Comparison of ENCODE assay signal across 18 cellular contexts in the genomic region with DNA sequence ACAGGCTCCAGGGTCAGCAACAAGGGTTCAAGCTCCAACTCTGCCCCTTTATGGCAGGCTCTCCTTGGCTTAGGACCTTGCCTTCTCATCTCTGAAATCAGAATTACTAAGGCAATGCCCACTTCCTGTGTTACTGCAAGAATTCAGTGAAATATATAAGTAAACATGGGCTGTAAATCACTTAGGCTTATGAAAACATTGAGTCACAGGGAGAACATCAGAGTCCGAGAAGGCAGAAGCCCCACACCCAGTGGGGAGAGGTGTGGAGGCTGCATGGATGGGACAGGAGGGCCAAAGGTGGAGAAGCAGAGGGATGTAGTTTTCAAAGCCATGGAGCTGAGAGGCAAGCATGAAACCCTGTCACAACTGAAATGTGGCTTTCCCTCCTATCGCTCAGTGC. TPM values are rescaled to one million over a fixed set of nuclear protein-coding genes. Genes with fewer than 3 reads are reported as not detected.
A peak's percentile ranks its signal among the peaks of the same experiment; 100 is the strongest.
DNase-seq lines count a peak whose midpoint lies in the region; ATAC-seq and TF ChIP-seq lines count a peak whose summit lies in the region.
"Had no signal": no experiment of that assay in that cellular context is flagged by ENCODE, and none has a peak within 500 bp of the region (broad histone marks: within the 10 kb centered on the region; RNA-seq: fewer than 3 reads in every experiment).

No MANE protein-coding gene starts in this region.

- TF ChIP-seq CTCF in OCI-LY3 (IDR thresholded peaks at IDR 0.05; ENCODE audit: low read depth, low read length) (no peak), upper lobe of right lung (IDR thresholded peaks at IDR 0.05) (no peak)

- peak overlapping the region; percentile 71 for H3K4me2 ChIP-seq in OCI-LY3 (ENCODE audit: low read length)

- H3K4me1 ChIP-seq in OCI-LY3 (ENCODE audit: low read length), result peaks cover 61% of the 10 kb centered on the region
- no peaks in the 10 kb centered on the region for H3K4me1 ChIP-seq in upper lobe of right lung

- H3K9me3 Mint-ChIP-seq in stimulated activated naive CD8-positive, alpha-beta T cell treated with anti-CD3 and anti-CD28 coated beads, Interleukin-15, amount 100 ng/mL, for 72 hours, result no peaks in the 10 kb centered on the region
- H3K9me3 Mint-ChIP-seq: brain, neural crest cell, WTC11 had no signal

- H2AFZ ChIP-seq in OCI-LY3 (ENCODE audit: low read depth, low read length), result peak overlapping the region; percentile 56; the same call in 1 of the 2 replicates

- H3K79me2 ChIP-seq in OCI-LY3 (ENCODE audit: low read length), result no peaks in the 10 kb centered on the region

- peak overlapping the region; percentile 53; the same call in 1 of the 2 replicates for H3K4me3 ChIP-seq in OCI-LY3 (ENCODE audit: low read length)
- no peak overlapping the region for H3K4me3 ChIP-seq in upper lobe of right lung

- peaks cover 24% of the 10 kb centered on the region for H3K27me3 Mint-ChIP-seq in stimulated activated naive CD8-positive, alpha-beta T cell treated with anti-CD3 and anti-CD28 coated beads, Interleukin-15, amount 100 ng/mL, for 72 hours
- H3K27me3 Mint-ChIP-seq: brain had no signal

- H4K20me1 ChIP-seq in OCI-LY3 (ENCODE audit: insufficient read depth, low read length), result no peaks in the 10 kb centered on the region

- H3K4me1 Mint-ChIP-seq in stimulated activated naive CD8-positive, alpha-beta T cell treated with anti-CD3 and anti-CD28 coated beads, Interleukin-15, amount 100 ng/mL, for 72 hours, result peaks cover 16% of the 10 kb centered on the region

- peak overlapping the region in 1 of 2 donors; percentile 92 for H3K27ac Mint-ChIP-seq in stimulated activated naive CD8-positive, alpha-beta T cell treated with anti-CD3 and anti-CD28 coated beads, Interleukin-15, amount 100 ng/mL, for 72 hours
- H3K27ac Mint-ChIP-seq: WTC11 had no signal

- H3K36me3 ChIP-seq in OCI-LY3 (replicated peaks; ENCODE audit: low read depth, low read length), result no peaks in the 10 kb centered on the region
- no peaks in the 10 kb centered on the region for H3K36me3 ChIP-seq in upper lobe of right lung

- H3K9me3 ChIP-seq in OCI-LY3 (ENCODE audit: insufficient read depth, low read length) (no peaks in the 10 kb centered on the region), upper lobe of right lung (no peaks in the 10 kb centered on the region)

- H3K4me3 Mint-ChIP-seq in stimulated activated naive CD8-positive, alpha-beta T cell treated with anti-CD3 and anti-CD28 coated beads, Interleukin-15, amount 100 ng/mL, for 72 hours, result no peak overlapping the region
- H3K4me3 Mint-ChIP-seq: neural crest cell, WTC11 had no signal

- peak; percentile 81 for ATAC-seq in stimulated activated naive CD8-positive, alpha-beta T cell treated with anti-CD3 and anti-CD28 coated beads, Interleukin-15, amount 100 ng/mL, for 72 hours
- ATAC-seq in stimulated activated naive CD8-positive, alpha-beta T cell treated with anti-CD3 and anti-CD28 coated beads, Interleukin-15, Interleukin-2, amounts not matched to agents 100 U/mL and 50 U/mL, for 24 hours, result no peak
- ATAC-seq in upper lobe of right lung, result no peak
- ATAC-seq: WTC11 had no signal

- no peak overlapping the region for H3K9ac ChIP-seq in OCI-LY3 (ENCODE audit: low read length)

- H3K27me3 ChIP-seq in OCI-LY3 (ENCODE audit: low read depth, low read length), result peaks cover 32% of the 10 kb centered on the region
- no peaks in the 10 kb centered on the region for H3K27me3 ChIP-seq in upper lobe of right lung

- intact Hi-C loops in upper lobe of right lung (cut with DNase I), result no loop called here

- peak in 1 of 2 donors; percentile 14 for DNase-seq in stimulated activated naive CD8-positive, alpha-beta T cell treated with anti-CD3 and anti-CD28 coated beads, Interleukin-15, amount 100 ng/mL, for 72 hours
- no peak for DNase-seq in stimulated activated naive CD8-positive, alpha-beta T cell treated with anti-CD3 and anti-CD28 coated beads, Interleukin-15, Interleukin-2, amounts not matched to agents 100 U/mL and 50 U/mL, for 24 hours
- DNase-seq in epithelial cell of prostate (ENCODE audit: low read depth, low spot score) (peak; percentile 29), upper lobe of right lung (no peak), NCI-H2227 treated with DMSO at 0.1 percent for 48 hours (lab: John Stamatoyannopoulos, UW) (no peak), HCEC 1CT (no peak)
- DNase-seq in activated CD8-positive, alpha-beta memory T cell treated with anti-CD3 and anti-CD28 coated beads for 24 hours, result no peak
- DNase-seq: COR-L47, GF-D8, H7, NCI-H2081, NCI-H526 had no signal

- H3K27ac ChIP-seq in OCI-LY3 (ENCODE audit: low read length) (no peak overlapping the region), epithelial cell of prostate (peak overlapping the region; percentile 13), upper lobe of right lung (no peak overlapping the region)

RNA-seq across cellular contexts. Expression of gene RGS8, which starts 3.5 kb away (rescaled TPM):
- not detected for total RNA-seq in upper lobe of right lung
- total RNA-seq: mesenteric fat pad, subcutaneous adipose tissue had no signal
